16 cellular contexts compared by ENCODE assay signal in the genomic region with DNA sequence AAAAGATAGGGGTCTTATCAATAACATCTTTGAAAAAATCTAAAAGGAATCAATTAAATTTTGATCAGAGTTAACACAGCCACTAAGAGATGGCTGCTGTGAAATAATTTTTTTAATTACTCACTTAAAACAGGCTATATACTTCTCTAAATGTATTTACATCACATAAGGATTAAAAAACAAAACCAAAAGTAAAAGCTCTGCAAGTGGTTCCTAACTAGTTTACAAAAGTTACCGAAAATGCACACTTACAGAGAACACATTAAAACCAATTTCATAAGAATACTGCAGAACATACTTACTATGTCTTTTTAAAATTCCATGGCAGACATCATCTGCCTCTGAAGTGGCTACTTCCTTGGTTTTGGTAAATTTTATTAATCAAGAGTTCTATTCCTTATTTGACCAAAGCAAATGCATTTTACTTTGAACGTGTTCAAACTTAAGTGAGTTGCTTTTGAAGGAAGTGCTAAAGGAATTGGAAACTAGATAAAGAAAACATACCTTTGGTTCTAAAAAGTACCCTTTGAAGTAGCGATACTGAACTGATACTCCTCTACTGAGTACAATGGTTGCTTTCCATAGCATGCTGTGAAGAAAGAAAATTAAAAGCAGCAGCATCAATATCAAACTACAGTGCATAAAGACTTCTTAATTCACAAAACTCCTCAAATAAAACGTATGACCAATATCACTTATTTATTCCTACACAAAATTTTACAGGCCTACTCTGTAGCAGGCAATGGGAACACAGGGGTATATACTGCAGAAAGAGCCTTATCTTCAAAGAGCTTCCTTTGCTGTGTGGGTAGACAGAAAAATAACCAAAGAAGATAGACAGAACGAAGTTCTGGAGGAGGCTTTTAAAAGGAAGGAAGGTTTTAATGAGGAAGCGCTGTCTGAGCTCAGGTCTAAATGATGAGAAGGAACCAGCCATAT. TPM values are rescaled to one million over a fixed set of nuclear protein-coding genes. Genes with fewer than 3 reads are reported as not detected.
DNase-seq lines count a peak whose midpoint lies in the region; ATAC-seq and TF ChIP-seq lines count a peak whose summit lies in the region.
"Had no signal": no experiment of that assay in that cellular context is flagged by ENCODE, and none has a peak within 500 bp of the region (broad histone marks: within the 10 kb centered on the region; RNA-seq: fewer than 3 reads in every experiment).

No MANE protein-coding gene starts in this region.

- no peaks in the 10 kb centered on the region for H3K27me3 ChIP-seq in CD8-positive, alpha-beta T cell (ENCODE audit: insufficient read depth, low read length)
- H3K27me3 ChIP-seq in uterus, result no peaks in the 10 kb centered on the region
- H3K27me3 ChIP-seq: BLaER1 treated with 17β-estradiol and CSF1 and Interleukin-3, amounts not matched to agents 10 nM and 100 nM; body of pancreas; neural progenitor cell; suprapubic skin had no signal

- H3K27ac Mint-ChIP-seq in CD8-positive, alpha-beta T cell, result peak overlapping the region; percentile 94
- H3K27ac Mint-ChIP-seq in activated CD4-positive, alpha-beta memory T cell treated with anti-CD3 and anti-CD28 coated beads, Interleukin-2, amount 10 ng/mL, durations not matched to agents 7 days and 5 days, result peak overlapping the region; percentile 89
- peak overlapping the region; percentile 91 for H3K27ac Mint-ChIP-seq in memory B cell
- H3K27ac Mint-ChIP-seq: neural progenitor cell had no signal

- TF ChIP-seq CTCF in CD8-positive, alpha-beta T cell (IDR thresholded peaks at IDR 0.05), result no peak
- TF ChIP-seq CTCF in uterus (IDR thresholded peaks at IDR 0.05), result no peak

- no peak for TF ChIP-seq POLR2A in uterus (IDR thresholded peaks at IDR 0.05)

- peaks cover 27% of the 10 kb centered on the region for H3K4me1 ChIP-seq in CD8-positive, alpha-beta T cell (ENCODE audit: insufficient read depth, low read length)
- H3K4me1 ChIP-seq in uterus, result no peaks in the 10 kb centered on the region
- H3K4me1 ChIP-seq: body of pancreas, neural progenitor cell, suprapubic skin had no signal

- peaks cover 16% of the 10 kb centered on the region for H3K36me3 ChIP-seq in CD8-positive, alpha-beta T cell (ENCODE audit: insufficient read depth, low read length)
- no peaks in the 10 kb centered on the region for H3K36me3 ChIP-seq in uterus

- POLR2A ChIA-PET in CD8-positive, alpha-beta T cell (lab: Charles Lee), result interaction anchor here (0.8 to 2.0 kb wide), 4 partner anchors 9 to 122 kb away, joined by 3 to 10 read pairs (median 3); no protein-coding TSS in a partner anchor
- POLR2A ChIA-PET in activated CD4-positive, alpha-beta memory T cell treated with anti-CD3 and anti-CD28 coated beads, Interleukin-2, amount 10 ng/mL, durations not matched to agents 7 days and 5 days (lab: Charles Lee), result interaction anchor here (0.7 to 2.8 kb wide), 10 partner anchors 8 to 368 kb away, joined by 3 to 23 read pairs (median 4); no protein-coding TSS in a partner anchor

- intact Hi-C loops in CD8-positive, alpha-beta T cell (cut with DNase I, micrococcal nuclease), result no loop called here
- intact Hi-C loops in uterus (cut with DNase I; ENCODE audit: low total_unique reads), result no loop called here

- no peaks in the 10 kb centered on the region for H3K9me3 Mint-ChIP-seq in CD8-positive, alpha-beta T cell
- no peaks in the 10 kb centered on the region for H3K9me3 Mint-ChIP-seq in activated CD4-positive, alpha-beta memory T cell treated with anti-CD3 and anti-CD28 coated beads, Interleukin-2, amount 10 ng/mL, durations not matched to agents 7 days and 5 days
- H3K9me3 Mint-ChIP-seq in memory B cell, result no peaks in the 10 kb centered on the region
- H3K9me3 Mint-ChIP-seq: neural progenitor cell had no signal

- CTCF ChIA-PET in CD8-positive, alpha-beta T cell (lab: Charles Lee), result interaction anchor here (1.0 to 2.9 kb wide), 5 partner anchors 21 to 195 kb away, joined by 3 to 13 read pairs (median 5); no protein-coding TSS in a partner anchor
- CTCF ChIA-PET in activated CD4-positive, alpha-beta memory T cell treated with anti-CD3 and anti-CD28 coated beads, Interleukin-2, amount 10 ng/mL, durations not matched to agents 7 days and 5 days (lab: Charles Lee), result interaction anchor here (0.6 to 1.5 kb wide), 5 partner anchors 23 to 439 kb away, joined by 3 to 5 read pairs (median 4); no protein-coding TSS in a partner anchor

- H3K9me3 ChIP-seq in CD8-positive, alpha-beta T cell (ENCODE audit: low read length), result no peaks in the 10 kb centered on the region
- no peaks in the 10 kb centered on the region for H3K9me3 ChIP-seq in uterus
- H3K9me3 ChIP-seq: BLaER1 treated with 17β-estradiol and CSF1 and Interleukin-3, amounts not matched to agents 10 nM and 100 nM; body of pancreas; suprapubic skin had no signal

- ATAC-seq in CD8-positive, alpha-beta T cell, result peak; percentile 66
- peak; percentile 22 for ATAC-seq in GM21737 (IDR thresholded peaks at IDR 0.05; ENCODE audit: unreplicated experiment)
- peak; percentile 18 for ATAC-seq in memory B cell (ENCODE audit: low read depth)
- ATAC-seq in GM19328 (IDR thresholded peaks at IDR 0.05; ENCODE audit: unreplicated experiment), result no peak
- ATAC-seq: body of pancreas had no signal

- H3K27ac ChIP-seq in CD8-positive, alpha-beta T cell (ENCODE audit: low read depth, low read length), result peak overlapping the region; percentile 40
- no peak overlapping the region for H3K27ac ChIP-seq in uterus
- H3K27ac ChIP-seq: body of pancreas, neural progenitor cell, suprapubic skin had no signal

- peaks cover 62% of the 10 kb centered on the region for H3K36me3 Mint-ChIP-seq in CD8-positive, alpha-beta T cell
- H3K36me3 Mint-ChIP-seq in activated CD4-positive, alpha-beta memory T cell treated with anti-CD3 and anti-CD28 coated beads, Interleukin-2, amount 10 ng/mL, durations not matched to agents 7 days and 5 days (ENCODE audit: low read depth), result peaks cover 60% of the 10 kb centered on the region
- peaks cover 26% of the 10 kb centered on the region for H3K36me3 Mint-ChIP-seq in memory B cell

- H3K4me1 Mint-ChIP-seq in CD8-positive, alpha-beta T cell (ENCODE audit: low read depth), result peaks cover 68% of the 10 kb centered on the region
- H3K4me1 Mint-ChIP-seq in activated CD4-positive, alpha-beta memory T cell treated with anti-CD3 and anti-CD28 coated beads, Interleukin-2, amount 10 ng/mL, durations not matched to agents 7 days and 5 days, result peaks cover 62% of the 10 kb centered on the region
- H3K4me1 Mint-ChIP-seq in memory B cell, result peaks cover 35% of the 10 kb centered on the region
- H3K4me1 Mint-ChIP-seq: neural progenitor cell had no signal

- no peaks in the 10 kb centered on the region for H3K27me3 Mint-ChIP-seq in CD8-positive, alpha-beta T cell (ENCODE audit: low read depth)
- H3K27me3 Mint-ChIP-seq in activated CD4-positive, alpha-beta memory T cell treated with anti-CD3 and anti-CD28 coated beads, Interleukin-2, amount 10 ng/mL, durations not matched to agents 7 days and 5 days, result no peaks in the 10 kb centered on the region
- H3K27me3 Mint-ChIP-seq in memory B cell, result no peaks in the 10 kb centered on the region

- no peak for DNase-seq in CD8-positive, alpha-beta T cell
- DNase-seq in activated CD4-positive, alpha-beta memory T cell treated with anti-CD3 and anti-CD28 coated beads, Interleukin-2, amount 10 ng/mL, durations not matched to agents 7 days and 5 days, result no peak
- DNase-seq in memory B cell (ENCODE audit: low spot score in 2 of 2) (no peak), uterus (no peak), NCI-H345 (lab: John Stamatoyannopoulos, UW) (no peak)
- DNase-seq in activated CD4-positive, CD25-positive, alpha-beta regulatory T cell treated with anti-CD3 and anti-CD28 coated beads, Interleukin-2, amount 50 U/mL, for 72 hours, result no peak
- DNase-seq: body of pancreas, KBM-7, kidney glomerular epithelial cell, NCI-H1436 treated with DMSO at 0.1 percent for 48 hours, NCI-H524 treated with DMSO at 0.1 percent for 48 hours had no signal

- peak overlapping the region; percentile 26 for H3K4me3 ChIP-seq in CD8-positive, alpha-beta T cell (ENCODE audit: low read depth, low read length)
- H3K4me3 ChIP-seq in uterus, result no peak overlapping the region
- H3K4me3 ChIP-seq: BLaER1 treated with 17β-estradiol and CSF1 and Interleukin-3, amounts not matched to agents 10 nM and 100 nM; body of pancreas; neural progenitor cell; suprapubic skin had no signal

- peak overlapping the region; percentile 82 for H3K4me3 Mint-ChIP-seq in CD8-positive, alpha-beta T cell
- peak overlapping the region; percentile 60 for H3K4me3 Mint-ChIP-seq in activated CD4-positive, alpha-beta memory T cell treated with anti-CD3 and anti-CD28 coated beads, Interleukin-2, amount 10 ng/mL, durations not matched to agents 7 days and 5 days
- peak overlapping the region; percentile 63 for H3K4me3 Mint-ChIP-seq in memory B cell
- H3K4me3 Mint-ChIP-seq: neural progenitor cell had no signal

RNA-seq across cellular contexts. Expression of a gene that starts 17.7 kb away (rescaled TPM):
- 100 to 1,000 TPM; 185 to 191 TPM for total RNA-seq in CD8-positive, alpha-beta T cell
- 10 to 100 TPM; 29.4 to 32.1 TPM for total RNA-seq in activated CD4-positive, alpha-beta memory T cell treated with anti-CD3 and anti-CD28 coated beads, Interleukin-2, amount 10 ng/mL, durations not matched to agents 7 days and 5 days
- 10 to 100 TPM; 10.8 to 78.9 (median 36.3) TPM for total RNA-seq in uterus
